ENCODE assay signal across 8 cellular contexts in genomic region chr12:45170456-45171042, GRCh38. TPM values are rescaled to one million over a fixed set of nuclear protein-coding genes. Genes with fewer than 3 reads are reported as not detected.
DNase-seq lines count a peak whose midpoint lies in the region; ATAC-seq and TF ChIP-seq lines count a peak whose summit lies in the region.

No MANE protein-coding gene starts in this region.

- no peak overlapping the region for H3K4me3 ChIP-seq in BJ (ENCODE audit: low read depth, low read length)
- no peak overlapping the region for H3K4me3 ChIP-seq in SK-N-MC
- no peak overlapping the region for H3K4me3 ChIP-seq in trophoblast cell (ENCODE audit: low read depth, low read length)
- H3K4me3 ChIP-seq in upper lobe of left lung: no peak overlapping the region

- H3K4me1 ChIP-seq in trophoblast cell (ENCODE audit: control insufficient read depth in 1 of 2, insufficient read depth in 2 of 2, low read length in 2 of 2): no peaks in the 10 kb centered on the region
- no peaks in the 10 kb centered on the region for H3K4me1 ChIP-seq in upper lobe of left lung

- H3K4me2 ChIP-seq in trophoblast cell (ENCODE audit: low read length): no peak overlapping the region

- H2AK5ac ChIP-seq in trophoblast cell (ENCODE audit: low read length): no peak overlapping the region

- H3K4ac ChIP-seq in trophoblast cell (ENCODE audit: low read depth, low read length): no peak overlapping the region

- TF ChIP-seq CTCF in BJ (IDR thresholded peaks at IDR 0.05; ENCODE audit: insufficient read depth, low read depth, low read length) (peak; percentile 92), upper lobe of left lung (IDR thresholded peaks at IDR 0.05) (peak; percentile 63 to 90 (median 78))

- DNase-seq in BJ (ENCODE audit: low read depth): no peak
- peak; percentile 81 for DNase-seq in LoVo (ENCODE audit: low spot score)
- DNase-seq in SK-N-MC (ENCODE audit: low read depth, low spot score): peak; percentile 77
- peak; percentile 81 for DNase-seq in activated naive CD4-positive, alpha-beta T cell treated with Interleukin-2 at 50 U/mL for 16 hours
- DNase-seq in glomerular visceral epithelial cell (ENCODE audit: extremely low spot score): peak; percentile 70
- peak; percentile 61 to 88 for DNase-seq in trophoblast cell
- DNase-seq in upper lobe of left lung: peak in 1 of 2 donors; percentile 77

- no peak overlapping the region for H3K14ac ChIP-seq in trophoblast cell (ENCODE audit: low read length)

- no peaks in the 10 kb centered on the region for H3K79me1 ChIP-seq in trophoblast cell (ENCODE audit: low read length)

- ATAC-seq in GM19351 (IDR thresholded peaks at IDR 0.05; ENCODE audit: unreplicated experiment): peak; percentile 84
- peak; percentile 69 to 84 for ATAC-seq in upper lobe of left lung (ENCODE audit: low FRiP score in 2 of 2)

- POLR2A ChIA-PET in BJ (lab: Charles Lee): no interaction called here

- CTCF ChIA-PET in BJ (lab: Yijun Ruan, JAX): interaction anchor here (0.7 to 1.9 kb wide), 21 partner anchors 13 to 602 kb away, joined by 3 to 11 read pairs (median 4); no protein-coding TSS in a partner anchor

- H3K36me3 ChIP-seq in BJ (ENCODE audit: control insufficient read depth, insufficient read depth, low read length) (no peaks in the 10 kb centered on the region), SK-N-MC (ENCODE audit: insufficient read depth, low read length) (no peaks in the 10 kb centered on the region), trophoblast cell (ENCODE audit: control insufficient read depth in 1 of 2, insufficient read depth in 2 of 2, low read length in 2 of 2) (peaks cover 0 to 2% of the 10 kb centered on the region in 2 experiments), upper lobe of left lung (peaks cover 0 to 3% (median 0%) of the 10 kb centered on the region in 4 donors)

- H3K79me2 ChIP-seq in trophoblast cell (ENCODE audit: control insufficient read depth, insufficient read depth, low read length, poor library complexity): no peaks in the 10 kb centered on the region

- H2BK12ac ChIP-seq in trophoblast cell (ENCODE audit: low read length): no peak overlapping the region

- no peak overlapping the region for H4K8ac ChIP-seq in trophoblast cell (ENCODE audit: low read depth, low read length)

- H3K9me3 ChIP-seq in SK-N-MC (ENCODE audit: low read depth, low read length) (no peaks in the 10 kb centered on the region), trophoblast cell (ENCODE audit: insufficient read depth, low read depth, low read length) (no peaks in the 10 kb centered on the region), upper lobe of left lung (no peaks in the 10 kb centered on the region)

- no peak for TF ChIP-seq EP300 in upper lobe of left lung (IDR thresholded peaks at IDR 0.05)

- H3K27ac ChIP-seq in SK-N-MC: no peak overlapping the region
- H3K27ac ChIP-seq in trophoblast cell (ENCODE audit: low read depth, low read length): no peak overlapping the region
- no peak overlapping the region for H3K27ac ChIP-seq in upper lobe of left lung

- H2AFZ ChIP-seq in trophoblast cell (ENCODE audit: insufficient read depth, low read length, poor library complexity): no peak overlapping the region

- no peak overlapping the region for H3K18ac ChIP-seq in trophoblast cell (ENCODE audit: low read length)

- H2BK5ac ChIP-seq in trophoblast cell (ENCODE audit: low read depth, low read length, poor library complexity): no peak overlapping the region

- H4K91ac ChIP-seq in trophoblast cell (ENCODE audit: low read depth, low read length): no peak overlapping the region

- H2BK120ac ChIP-seq in trophoblast cell (ENCODE audit: insufficient read depth, low read length, poor library complexity): no peak overlapping the region

- TF ChIP-seq POLR2A in upper lobe of left lung (IDR thresholded peaks at IDR 0.05): no peak

- no peak overlapping the region for H4K12ac ChIP-seq in trophoblast cell (ENCODE audit: low read depth, low read length)

- H3K9ac ChIP-seq in SK-N-MC (ENCODE audit: insufficient read length): no peak overlapping the region
- no peak overlapping the region for H3K9ac ChIP-seq in trophoblast cell (ENCODE audit: low read length)

- H3K27me3 ChIP-seq in BJ (ENCODE audit: control insufficient read depth, insufficient read depth, low read length) (no peaks in the 10 kb centered on the region), trophoblast cell (ENCODE audit: insufficient read depth, low read length) (no peaks in the 10 kb centered on the region), upper lobe of left lung (no peaks in the 10 kb centered on the region)

- no CpG with 5 or more reads among the region's 3 CpGs for WGBS in trophoblast cell (ENCODE audit: extremely low coverage, insufficient coverage, insufficient read length)
- 39 to 42% methylated on average over 3 of the region's 3 CpGs for WGBS in upper lobe of left lung, 2 donors

- no peak overlapping the region for H3K23ac ChIP-seq in trophoblast cell (ENCODE audit: low read length)

RNA-seq across cellular contexts. Expression of gene ANO6, which starts 45.3 kb away (rescaled TPM):
- polyA plus RNA-seq in BJ (2011; rRNA removed): 45.8 and 72.3 TPM in 2 replicates
- 43.7 and 44.7 TPM in 2 replicates for polyA minus RNA-seq in BJ (2011; rRNA and poly(A)+ RNA removed)
- 83.5 and 86.6 TPM in 2 replicates for polyA plus RNA-seq in trophoblast cell (2013)
- 10 to 100 TPM; 26.2 to 83.7 (median 57.9) TPM for total RNA-seq in upper lobe of left lung
